10 cellular contexts compared by ENCODE assay signal in the genomic region with DNA sequence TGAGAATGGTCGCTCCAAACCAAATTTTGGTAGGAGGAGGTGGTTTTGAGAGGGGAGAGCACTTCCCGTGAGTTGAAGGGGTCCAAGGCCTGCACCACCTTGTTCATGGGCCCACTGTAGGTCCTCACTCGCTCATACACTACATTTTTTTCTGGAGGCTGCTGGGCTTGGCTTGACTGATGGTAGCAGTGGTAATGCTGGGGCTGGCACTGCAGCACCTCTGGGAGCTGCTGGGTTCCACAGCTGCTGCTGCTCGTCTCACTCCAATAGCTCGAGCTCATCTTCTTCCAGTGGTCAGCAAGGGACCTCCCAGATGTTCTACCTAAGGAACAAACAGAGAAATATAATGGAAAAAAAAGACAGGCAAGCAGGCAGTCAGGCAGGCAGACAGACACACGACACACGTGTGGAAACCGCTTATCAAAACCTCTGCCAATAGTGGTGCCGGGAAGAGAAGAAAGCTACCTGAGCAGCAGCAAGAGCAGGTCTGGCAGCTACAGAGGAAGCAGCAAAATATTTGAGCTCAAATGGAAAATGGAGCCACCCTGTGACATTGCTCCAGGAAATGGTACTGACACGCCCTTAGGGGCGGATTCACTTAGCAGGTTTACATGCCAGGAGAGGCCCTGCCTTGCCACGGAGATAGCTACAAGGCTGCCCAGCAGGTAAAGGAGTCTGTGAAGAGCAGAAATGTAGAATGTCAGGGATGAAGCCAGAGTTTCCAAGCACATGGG. TPM values are rescaled to one million over a fixed set of nuclear protein-coding genes. Genes with fewer than 3 reads are reported as not detected.
A peak's percentile ranks its signal among the peaks of the same experiment; 100 is the strongest.
DNase-seq lines count a peak whose midpoint lies in the region; ATAC-seq, FAIRE-seq and TF ChIP-seq lines count a peak whose summit lies in the region.
"Had no signal": no experiment of that assay in that cellular context is flagged by ENCODE, and none has a peak within 500 bp of the region (broad histone marks: within the 10 kb centered on the region; RNA-seq: fewer than 3 reads in every experiment).

A gene with protein sequence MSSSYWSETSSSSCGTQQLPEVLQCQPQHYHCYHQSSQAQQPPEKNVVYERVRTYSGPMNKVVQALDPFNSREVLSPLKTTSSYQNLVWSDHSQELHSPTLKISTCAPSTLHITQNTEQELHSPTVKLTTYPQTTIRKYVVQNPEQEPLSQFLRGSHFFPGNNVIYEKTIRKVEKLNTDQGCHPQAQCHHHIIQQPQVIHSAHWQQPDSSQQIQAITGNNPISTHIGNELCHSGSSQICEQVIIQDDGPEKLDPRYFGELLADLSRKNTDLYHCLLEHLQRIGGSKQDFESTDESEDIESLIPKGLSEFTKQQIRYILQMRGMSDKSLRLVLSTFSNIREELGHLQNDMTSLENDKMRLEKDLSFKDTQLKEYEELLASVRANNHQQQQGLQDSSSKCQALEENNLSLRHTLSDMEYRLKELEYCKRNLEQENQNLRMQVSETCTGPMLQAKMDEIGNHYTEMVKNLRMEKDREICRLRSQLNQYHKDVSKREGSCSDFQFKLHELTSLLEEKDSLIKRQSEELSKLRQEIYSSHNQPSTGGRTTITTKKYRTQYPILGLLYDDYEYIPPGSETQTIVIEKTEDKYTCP (minus strand): TSS at position 492 of the 734 bp plus-strand sequence. CDS start 211 bp downstream, at position 281.

- H3K36me3 Mint-ChIP-seq in Calu3 (ENCODE audit: insufficient read depth, unreplicated experiment), result peaks cover 23% of the 10 kb centered on the region

- no peaks in the 10 kb centered on the region for H3K9me3 Mint-ChIP-seq in Calu3 (ENCODE audit: low read depth, unreplicated experiment)
- H3K9me3 Mint-ChIP-seq: activated naive CD8-positive, alpha-beta T cell treated with anti-CD3 and anti-CD28 coated beads, Interleukin-2, amount 50 U/mL, for 24 hours had no signal

- H3K27ac Mint-ChIP-seq in Calu3 (ENCODE audit: unreplicated experiment), result peak within 1 kb of the TSS; percentile 79
- H3K27ac Mint-ChIP-seq: activated naive CD8-positive, alpha-beta T cell treated with anti-CD3 and anti-CD28 coated beads, Interleukin-2, amount 50 U/mL, for 24 hours had no signal

- FAIRE-seq in islet of Langerhans (lab: Jason Lieb, UNC), result peak; percentile 62

- ATAC-seq in HG03025 (IDR thresholded peaks at IDR 0.05; ENCODE audit: low FRiP score, unreplicated experiment), result peak; percentile 72
- ATAC-seq: activated naive CD8-positive, alpha-beta T cell treated with anti-CD3 and anti-CD28 coated beads, Interleukin-2, amount 50 U/mL, for 24 hours had no signal

- TF ChIP-seq CTCF in Calu3 (IDR thresholded peaks at IDR 0.05; ENCODE audit: unreplicated experiment), result no peak

- DNase-seq in Calu3 (peak; percentile 74), RPMI8226 (peak; percentile 5), H4 (ENCODE audit: low spot score) (no peak), NCI-H524 (lab: John Stamatoyannopoulos, UW) (no peak), germinal center (ENCODE audit: low spot score) (no peak)
- no peak for DNase-seq in stimulated activated CD4-positive, alpha-beta T cell treated with anti-CD3 and anti-CD28 coated beads, Interleukin-1b, Interleukin-23, amount 100 ng/mL, for 48 hours
- DNase-seq: activated naive CD8-positive, alpha-beta T cell treated with anti-CD3 and anti-CD28 coated beads, Interleukin-2, amount 50 U/mL, for 24 hours; NCI-H2107 had no signal

- CTCF ChIA-PET in Calu3 (lab: Charles Lee), result interaction anchor here (1.1 kb wide), 1 partner anchor 268 kb away, joined by 5 read pairs; no protein-coding TSS in a partner anchor

- no peaks in the 10 kb centered on the region for H3K27me3 Mint-ChIP-seq in Calu3 (ENCODE audit: unreplicated experiment)
- H3K27me3 Mint-ChIP-seq: activated naive CD8-positive, alpha-beta T cell treated with anti-CD3 and anti-CD28 coated beads, Interleukin-2, amount 50 U/mL, for 24 hours had no signal

- intact Hi-C loops in Calu3 (cut with micrococcal nuclease; ENCODE audit: unreplicated experiment), result loop anchor here (10.0 kb wide), 2 partner anchors 115 to 265 kb away; no protein-coding TSS in a partner anchor

- H3K4me3 Mint-ChIP-seq in Calu3 (ENCODE audit: low read depth, unreplicated experiment), result peak within 1 kb of the TSS; percentile 78
- H3K4me3 Mint-ChIP-seq: activated naive CD8-positive, alpha-beta T cell treated with anti-CD3 and anti-CD28 coated beads, Interleukin-2, amount 50 U/mL, for 24 hours had no signal

- no TSS peak for BruUV-seq in Calu3 (replicated peaks; lab: Mats Ljungman, UMichigan)

- peaks cover 7% of the 10 kb centered on the region for H3K4me1 Mint-ChIP-seq in Calu3 (ENCODE audit: low read depth, unreplicated experiment)
- H3K4me1 Mint-ChIP-seq: activated naive CD8-positive, alpha-beta T cell treated with anti-CD3 and anti-CD28 coated beads, Interleukin-2, amount 50 U/mL, for 24 hours had no signal

RNA-seq across cellular contexts. Expression of the gene that starts here (rescaled TPM):
- total RNA-seq in Calu3 (2022), result 24.1 and 32.5 TPM in 2 replicates
- total RNA-seq in H4 (2014; rRNA removed; shearing (Covaris generic)), result 0.14 TPM in 1 of 2 replicates, not detected in the other

Comparison
In these comparisons a context has a peak if more than half of its experiments do, and no peak if none do; other contexts are left out.
1. RNA of the gene that starts here (total RNA-seq): 24.1 to 32.5 TPM in Calu3; 0.14 TPM in H4; every median in the first group is over 10 times any median in the second.
2. DNase-seq: peak in Calu3 (single experiment) and RPMI8226 (single experiment); none in H4 (single experiment), stimulated activated CD4-positive, alpha-beta T cell treated with anti-CD3 and anti-CD28 coated beads, Interleukin-1b, Interleukin-23, amount 100 ng/mL, for 48 hours (single experiment), NCI-H524 (0 of 2) and germinal center (single experiment).